1 cellular context compared by ENCODE assay signal in genomic region chr22:38755911-38756532, GRCh38.
TF ChIP-seq lines count a peak whose summit lies in the region.

SUN2 (minus strand) TSS chr22:38755998; CDS start chr22:38752628, 3,370 bp downstream.

TF ChIP-seq in WTC11, 78 proteins besides CTCF, POLR2A, EP300 and RAD21 (continued from another document):
- TF ChIP-seq E2F4 (CRISPR knock-in tag; IDR thresholded peaks at IDR 0.05; ENCODE audit: borderline replicate concordance, low read depth) (no peak), ZNF232 (CRISPR knock-in tag; IDR thresholded peaks at IDR 0.05) (no peak), FOXP4 (CRISPR knock-in tag; IDR thresholded peaks at IDR 0.05) (0 out of 2 replicates have a peak, but pooled peaks have one; percentile 32)
